In genomic region chr13:74129500-74130144, GRCh38 we compare ENCODE assay signal across 1 cellular context.
TF ChIP-seq lines count a peak whose summit lies in the region.

No MANE protein-coding gene starts in this region.

TF ChIP-seq in GM12878, 131 proteins besides CTCF, POLR2A, EP300 and RAD21:
- TF ChIP-seq PML (IDR thresholded peaks at IDR 0.05; ENCODE audit: low read length): no peak
- TF ChIP-seq FOS (IDR thresholded peaks at IDR 0.05; ENCODE audit: borderline replicate concordance, extremely low read depth, insufficient read length): no peak
- peak; percentile 26; the same call in 1 of the 2 replicates for TF ChIP-seq RUNX3 (IDR thresholded peaks at IDR 0.05; ENCODE audit: low read length)
- no peak for TF ChIP-seq RB1 (IDR thresholded peaks at IDR 0.05; ENCODE audit: borderline replicate concordance)
- 0 out of 2 replicates have a peak, but pooled peaks have one; percentile 24 for TF ChIP-seq ZBTB33 (IDR thresholded peaks at IDR 0.05)
- TF ChIP-seq ZNF384 (IDR thresholded peaks at IDR 0.05; ENCODE audit: borderline replicate concordance, low read depth, low read length): 0 out of 2 replicates have a peak, but pooled peaks have one; percentile 31
